Comparison of ENCODE assay signal across 11 cellular contexts in genomic region chr14:65373011-65373670, GRCh38. TPM values are rescaled to one million over a fixed set of nuclear protein-coding genes. Genes with fewer than 3 reads are reported as not detected.
DNase-seq lines count a peak whose midpoint lies in the region; ATAC-seq, FAIRE-seq and TF ChIP-seq lines count a peak whose summit lies in the region.
"Had no signal": no experiment of that assay in that cellular context is flagged by ENCODE, and none has a peak within 500 bp of the region (broad histone marks: within the 10 kb centered on the region; RNA-seq: fewer than 3 reads in every experiment).

No MANE protein-coding gene starts in this region.

- in situ Hi-C loops in IMR-90 (cut with MboI; ENCODE audit: low sequenced_read_pairs), result no loop called here

- ATAC-seq in IMR-90 (ENCODE audit: low read depth) (no peak), pancreas (peak in 3 of 4 donors; percentile 67 to 82 (median 74)), HG03159 (IDR thresholded peaks at IDR 0.05; ENCODE audit: unreplicated experiment) (no peak), HG02884 (IDR thresholded peaks at IDR 0.05; ENCODE audit: unreplicated experiment) (no peak), HG02973 (IDR thresholded peaks at IDR 0.05; ENCODE audit: unreplicated experiment) (no peak)
- ATAC-seq: natural killer cell had no signal

- H2AFZ ChIP-seq in IMR-90 (replicated peaks; ENCODE audit: low read length, poor library complexity), result peak overlapping the region; percentile 44

- no TSS peak for BruUV-seq in IMR-90 (replicated peaks; lab: Mats Ljungman, UMichigan)

- no peak overlapping the region; the same call in 1 of the 2 replicates for H3K4me2 ChIP-seq in IMR-90 (ENCODE audit: low read depth, low read length)

- H3K4me3 ChIP-seq in IMR-90 (ENCODE audit: insufficient read depth, low read depth, low read length) (no peak overlapping the region), pancreas (peak overlapping the region in 1 of 4 donors; percentile 32)

- H4K20me1 ChIP-seq in IMR-90 (ENCODE audit: insufficient read depth, low read length), result no peaks in the 10 kb centered on the region

- H2BK120ac ChIP-seq in IMR-90 (ENCODE audit: low read depth, low read length), result no peak overlapping the region

- H3K27me3 ChIP-seq in IMR-90 (ENCODE audit: control insufficient read depth, insufficient read depth, low read length) (no peaks in the 10 kb centered on the region), pancreas (no peaks in the 10 kb centered on the region)

- DNase-seq in DMS53 (lab: John Stamatoyannopoulos, UW), result peak; percentile 58
- DNase-seq in IMR-90, result no peak
- peak in 1 of 6 donors; percentile 58 for DNase-seq in pancreas
- no peak for DNase-seq in GM10248 (ENCODE audit: extremely low spot score)
- DNase-seq: activated CD4-positive, CD25-positive, alpha-beta regulatory T cell; natural killer cell; NCI-H446 had no signal

- no peak overlapping the region for H3K23ac ChIP-seq in IMR-90 (ENCODE audit: low read depth, low read length)

- TF ChIP-seq CTCF in IMR-90 (conservative IDR thresholded peaks at IDR 0.05; ENCODE audit: low read depth, low read length) (no peak), pancreas (IDR thresholded peaks at IDR 0.05) (no peak), GM10248 (IDR thresholded peaks at IDR 0.05; ENCODE audit: control extremely low read depth, extremely low read depth, low read depth, missing control alignments) (no peak)

- POLR2A ChIA-PET in IMR-90 (lab: Charles Lee; ENCODE audit: unreplicated experiment), result no interaction called here
- POLR2A ChIA-PET in GM10248 (lab: Yijun Ruan, JAX), result no interaction called here

- no peaks in the 10 kb centered on the region; the same call in 1 of the 2 replicates for H3K4me1 ChIP-seq in IMR-90 (ENCODE audit: control insufficient read depth, insufficient read depth, low read length)
- H3K4me1 ChIP-seq in pancreas, result no peaks in the 10 kb centered on the region

- no peak overlapping the region for H3K9ac ChIP-seq in IMR-90 (ENCODE audit: low read depth, low read length)

- no peak overlapping the region for H2BK20ac ChIP-seq in IMR-90 (ENCODE audit: low read depth, low read length)

- H3K27ac ChIP-seq in IMR-90 (ENCODE audit: insufficient read depth, low read length), result no peak overlapping the region
- H3K27ac ChIP-seq in cingulate gyrus (ENCODE audit: low read depth, low read length), result peak overlapping the region; percentile 80
- H3K27ac ChIP-seq in pancreas, result peak overlapping the region in 1 of 4 donors; percentile 13

- H3K14ac ChIP-seq in IMR-90 (replicated peaks; ENCODE audit: low read depth, low read length), result no peak overlapping the region

- TF ChIP-seq POLR2A in IMR-90 (IDR thresholded peaks at IDR 0.05; ENCODE audit: low read depth, low read length), result no peak

- no peak overlapping the region for H3K4ac ChIP-seq in IMR-90 (ENCODE audit: low read depth, low read length)

- H3K79me1 ChIP-seq in IMR-90 (ENCODE audit: low read depth in 1 of 2, low read length in 2 of 2), result no peaks in the 10 kb centered on the region

- H3K9me3 ChIP-seq in IMR-90 (ENCODE audit: control insufficient read depth, insufficient read depth, low read length), result no peaks in the 10 kb centered on the region
- no peaks in the 10 kb centered on the region for H3K9me3 ChIP-seq in pancreas

- H2AK5ac ChIP-seq in IMR-90 (ENCODE audit: low read depth, low read length), result no peak overlapping the region

- H3K36me3 ChIP-seq in IMR-90 (ENCODE audit: control insufficient read depth, insufficient read depth, low read length) (no peaks in the 10 kb centered on the region), pancreas (no peaks in the 10 kb centered on the region)

- no peak for TF ChIP-seq RAD21 in IMR-90 (IDR thresholded peaks at IDR 0.05; ENCODE audit: low read length)

- intact Hi-C loops in IMR-90 (cut with micrococcal nuclease), result no loop called here
- intact Hi-C loops in pancreas (cut with DNase I), result no loop called here

- 65% methylated on average over 8 of the region's 15 CpGs; no CpG with 5 or more reads in 1 of the 2 experiments for WGBS in IMR-90 (ENCODE audit: extremely low coverage in 2 of 2, insufficient read length in 1 of 2), 2 experiments
- 43 to 57% methylated on average over 15 of the region's 15 CpGs for WGBS in pancreas, 2 donors

- no peak overlapping the region for H3K56ac ChIP-seq in IMR-90 (ENCODE audit: extremely low read depth, insufficient read depth, low read length)

- H4K91ac ChIP-seq in IMR-90 (ENCODE audit: insufficient read depth, low read depth, low read length), result no peak overlapping the region

- no peak overlapping the region for H2AK9ac ChIP-seq in IMR-90 (replicated peaks; ENCODE audit: low read depth, low read length, poor library complexity)

- H3K9me1 ChIP-seq in IMR-90 (ENCODE audit: insufficient read depth, low read length), result no peaks in the 10 kb centered on the region

- no peak overlapping the region for H3K18ac ChIP-seq in IMR-90 (ENCODE audit: low read depth, low read length)

- no peak for FAIRE-seq in pancreas (lab: Jason Lieb, UNC)

- H2BK15ac ChIP-seq in IMR-90 (ENCODE audit: low read depth, low read length), result no peak overlapping the region

- H4K5ac ChIP-seq in IMR-90 (ENCODE audit: low read depth, low read length), result no peak overlapping the region

- no peak overlapping the region for H4K8ac ChIP-seq in IMR-90 (ENCODE audit: low read depth in 2 of 2, low read length in 2 of 2)

- no peak overlapping the region for H2BK5ac ChIP-seq in IMR-90 (ENCODE audit: low read depth, low read length, poor library complexity, severe bottlenecking)

- CTCF ChIA-PET in IMR-90 (lab: Yijun Ruan, JAX) (no interaction called here), GM10248 (lab: Yijun Ruan, JAX) (no interaction called here)

- dilution Hi-C loops in IMR-90 (cut with HindIII; ENCODE audit: low sequenced_read_pairs, unreplicated experiment), result no loop called here

TF ChIP-seq in IMR-90, 13 proteins besides CTCF, POLR2A, EP300 and RAD21:
- TF ChIP-seq CHD1 (IDR thresholded peaks at IDR 0.05; ENCODE audit: low read depth, low read length), result no peak
- no peak for TF ChIP-seq SMC3 (IDR thresholded peaks at IDR 0.05; ENCODE audit: low read depth, low read length)
- TF ChIP-seq RCOR1 (IDR thresholded peaks at IDR 0.05; ENCODE audit: insufficient replicate concordance, low read length), result no peak
- TF ChIP-seq USF2 (IDR thresholded peaks at IDR 0.05; ENCODE audit: low read depth, low read length), result no peak
- no peak for TF ChIP-seq CEBPB (IDR thresholded peaks at IDR 0.05; ENCODE audit: low read depth, low read length)
- no peak for TF ChIP-seq MAZ (IDR thresholded peaks at IDR 0.05; ENCODE audit: borderline replicate concordance, low read depth, low read length)
- no peak for TF ChIP-seq BHLHE40 (IDR thresholded peaks at IDR 0.05; ENCODE audit: low read depth, low read length)
- no peak for TF ChIP-seq ELK1 (IDR thresholded peaks at IDR 0.05; ENCODE audit: borderline replicate concordance, low read depth, low read length)
- TF ChIP-seq MXI1 (IDR thresholded peaks at IDR 0.05; ENCODE audit: borderline replicate concordance, low read depth, low read length), result no peak
- no peak for TF ChIP-seq FOS (IDR thresholded peaks at IDR 0.05; ENCODE audit: low read depth, low read length)
- TF ChIP-seq MAFK (IDR thresholded peaks at IDR 0.05; ENCODE audit: low read depth, low read length), result no peak
- no peak for TF ChIP-seq NFE2L2 (IDR thresholded peaks at IDR 0.05; ENCODE audit: low read depth, low read length)
- no peak for TF ChIP-seq RFX5 (IDR thresholded peaks at IDR 0.05; ENCODE audit: low read depth, low read length)

RNA-seq across cellular contexts. Expression of gene FUT8, which starts 39.4 kb away (rescaled TPM):
- 60.0 and 72.9 TPM in 2 replicates for total RNA-seq in IMR-90 (2012; rRNA removed)
- 13.3 and 15.6 TPM in 2 replicates for polyA plus RNA-seq in IMR-90 (2012; rRNA removed)
- polyA plus RNA-seq in IMR-90 (2012; cell fraction: cytosol; rRNA removed), result 5.8 and 8.9 TPM in 2 replicates
- 1.1 and 9.9 TPM in 2 replicates for polyA plus RNA-seq in IMR-90 (2012; cell fraction: nucleus; rRNA removed; ENCODE audit: low replicate concordance)
- total RNA-seq in pancreas, result 10 to 100 TPM; 19.1 to 42.6 (median 22.6) TPM
- 1 to 10 TPM; 5.8 to 7.0 TPM for polyA plus RNA-seq in pancreas

Comparison
In these comparisons a context has a peak if more than half of its experiments do, and no peak if none do; other contexts are left out.
1. ATAC-seq: peak in pancreas (3 of 4); none in IMR-90 (single experiment), HG03159 (single experiment), HG02884 (single experiment) and HG02973 (single experiment).